19 cellular contexts compared by ENCODE assay signal in the genomic region with DNA sequence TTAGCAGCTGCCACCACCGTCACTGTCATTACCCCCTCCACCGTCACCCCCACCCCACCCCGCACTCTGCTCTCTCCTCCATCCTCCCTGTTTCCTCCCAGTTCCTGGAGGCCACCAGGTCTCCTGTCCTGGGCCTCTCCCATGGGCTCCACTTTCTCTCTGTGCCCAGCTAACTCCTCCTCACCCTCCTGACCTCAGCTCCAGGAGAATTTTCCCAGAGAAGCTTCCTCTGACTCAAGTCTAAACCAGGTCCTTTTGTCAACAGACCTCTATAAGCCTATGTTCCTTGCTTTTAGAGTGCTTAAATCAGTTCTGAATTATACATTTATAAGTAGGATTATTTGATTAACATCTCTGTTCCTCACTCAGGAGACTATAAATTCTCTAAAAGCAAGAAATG.
DNase-seq lines count a peak whose midpoint lies in the region; ATAC-seq and TF ChIP-seq lines count a peak whose summit lies in the region.
"Had no signal": no experiment of that assay in that cellular context is flagged by ENCODE, and none has a peak within 500 bp of the region (broad histone marks: within the 10 kb centered on the region; RNA-seq: fewer than 3 reads in every experiment).

No MANE protein-coding gene starts in this region.

- peak; percentile 11 for DNase-seq in AG08395 (ENCODE audit: low spot score)
- DNase-seq in HT1080 (ENCODE audit: low read depth): peak; percentile 30
- peak; percentile 14 for DNase-seq in kidney tubule cell (ENCODE audit: low spot score)
- DNase-seq in T-helper 17 cell: no peak
- DNase-seq in cerebellum (ENCODE audit: low spot score): no peak
- no peak for DNase-seq in osteocyte (ENCODE audit: extremely low spot score, unreplicated experiment)
- DNase-seq in brain microvascular endothelial cell: no peak
- DNase-seq: ACHN; BE2C; CD8-positive, alpha-beta T cell; COR-L47; DMS153; DND-41; H9 had no signal

- no peak overlapping the region for H3K4me3 ChIP-seq in brain microvascular endothelial cell (ENCODE audit: low read depth, low read length)
- H3K4me3 ChIP-seq: GM12878, GM23338, K562 had no signal

- H3K36me3 ChIP-seq in brain microvascular endothelial cell (replicated peaks): no peaks in the 10 kb centered on the region
- H3K36me3 ChIP-seq: BE2C had no signal

- no peak overlapping the region for H3K27ac Mint-ChIP-seq in T-helper 17 cell
- H3K27ac Mint-ChIP-seq in osteocyte (ENCODE audit: unreplicated experiment): no peak overlapping the region
- H3K27ac Mint-ChIP-seq: CD8-positive, alpha-beta T cell; GM23338; H9 had no signal

- H3K9me3 ChIP-seq in T-helper 17 cell (ENCODE audit: control insufficient read depth, low read length, poor library complexity, severe bottlenecking): no peaks in the 10 kb centered on the region
- H3K9me3 ChIP-seq: BE2C had no signal

- H3K4me3 Mint-ChIP-seq in T-helper 17 cell: no peak overlapping the region
- H3K4me3 Mint-ChIP-seq in osteocyte (ENCODE audit: unreplicated experiment): no peak overlapping the region
- H3K4me3 Mint-ChIP-seq: CD8-positive, alpha-beta T cell; GM23338; H9 had no signal

- H3K27ac ChIP-seq in brain microvascular endothelial cell: no peak overlapping the region
- H3K27ac ChIP-seq: C4-2B had no signal

- H3K27me3 ChIP-seq in brain microvascular endothelial cell (replicated peaks): no peaks in the 10 kb centered on the region
- H3K27me3 ChIP-seq: BE2C had no signal

- H3K36me3 Mint-ChIP-seq in T-helper 17 cell (ENCODE audit: low read depth): peaks cover 3% of the 10 kb centered on the region
- H3K36me3 Mint-ChIP-seq in osteocyte (ENCODE audit: unreplicated experiment): no peaks in the 10 kb centered on the region
- H3K36me3 Mint-ChIP-seq: CD8-positive, alpha-beta T cell had no signal

- peaks cover 2% of the 10 kb centered on the region for H3K4me1 Mint-ChIP-seq in T-helper 17 cell
- H3K4me1 Mint-ChIP-seq in osteocyte (ENCODE audit: unreplicated experiment): peaks cover 13% of the 10 kb centered on the region

- H3K9me3 Mint-ChIP-seq in osteocyte (ENCODE audit: unreplicated experiment): peaks cover 8% of the 10 kb centered on the region
- H3K9me3 Mint-ChIP-seq: CD8-positive, alpha-beta T cell had no signal

- in situ Hi-C loops in brain microvascular endothelial cell (cut with HindIII; ENCODE audit: low pct_ligation_motif_present, low sequenced_read_pairs): no loop called here

- ATAC-seq in SK-N-SH treated with all-trans-retinoic acid at 6 μM for 48 hours (no peak; the same call in 2 of the 3 replicates), T-helper 17 cell (no peak)
- ATAC-seq: CD8-positive, alpha-beta T cell; GM12878; GM23338; K562 had no signal

- no peak for TF ChIP-seq CTCF in osteocyte (IDR thresholded peaks at IDR 0.05)
- TF ChIP-seq CTCF in brain microvascular endothelial cell (IDR thresholded peaks at IDR 0.05; ENCODE audit: low read depth, low read length, missing control alignments): no peak

- H3K27me3 Mint-ChIP-seq in T-helper 17 cell (peaks cover 20% of the 10 kb centered on the region), osteocyte (ENCODE audit: unreplicated experiment) (no peaks in the 10 kb centered on the region)

TF ChIP-seq in SK-N-SH treated with all-trans-retinoic acid at 6 μM for 48 hours, 23 proteins besides CTCF, POLR2A, EP300 and RAD21:
- TF ChIP-seq, protein P1, sequence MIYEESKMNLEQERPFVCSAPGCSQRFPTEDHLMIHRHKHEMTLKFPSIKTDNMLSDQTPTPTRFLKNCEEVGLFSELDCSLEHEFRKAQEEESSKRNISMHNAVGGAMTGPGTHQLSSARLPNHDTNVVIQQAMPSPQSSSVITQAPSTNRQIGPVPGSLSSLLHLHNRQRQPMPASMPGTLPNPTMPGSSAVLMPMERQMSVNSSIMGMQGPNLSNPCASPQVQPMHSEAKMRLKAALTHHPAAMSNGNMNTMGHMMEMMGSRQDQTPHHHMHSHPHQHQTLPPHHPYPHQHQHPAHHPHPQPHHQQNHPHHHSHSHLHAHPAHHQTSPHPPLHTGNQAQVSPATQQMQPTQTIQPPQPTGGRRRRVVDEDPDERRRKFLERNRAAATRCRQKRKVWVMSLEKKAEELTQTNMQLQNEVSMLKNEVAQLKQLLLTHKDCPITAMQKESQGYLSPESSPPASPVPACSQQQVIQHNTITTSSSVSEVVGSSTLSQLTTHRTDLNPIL (CRISPR knock-in tag; IDR thresholded peaks at IDR 0.05; ENCODE audit: low read depth): no peak
- TF ChIP-seq ISL1 (CRISPR knock-in tag; IDR thresholded peaks at IDR 0.05) (0 out of 2 replicates have a peak, but pooled peaks have one; percentile 27), ZNF8 (CRISPR knock-in tag; IDR thresholded peaks at IDR 0.05) (no peak), ZFP30 (CRISPR knock-in tag; IDR thresholded peaks at IDR 0.05) (no peak), ARNTL (CRISPR knock-in tag; IDR thresholded peaks at IDR 0.05; ENCODE audit: borderline replicate concordance, low read depth) (no peak), ZC3H10 (CRISPR knock-in tag; IDR thresholded peaks at IDR 0.05) (no peak)

Comparison
In these comparisons a context has a peak if more than half of its experiments do, and no peak if none do; other contexts are left out.
1. DNase-seq: peak in AG08395 (single experiment), HT1080 (single experiment) and kidney tubule cell (single experiment); none in T-helper 17 cell (0 of 3), cerebellum (single experiment), osteocyte (single experiment) and brain microvascular endothelial cell (single experiment).